ENCODE assay signal across 14 cellular contexts in the genomic region with DNA sequence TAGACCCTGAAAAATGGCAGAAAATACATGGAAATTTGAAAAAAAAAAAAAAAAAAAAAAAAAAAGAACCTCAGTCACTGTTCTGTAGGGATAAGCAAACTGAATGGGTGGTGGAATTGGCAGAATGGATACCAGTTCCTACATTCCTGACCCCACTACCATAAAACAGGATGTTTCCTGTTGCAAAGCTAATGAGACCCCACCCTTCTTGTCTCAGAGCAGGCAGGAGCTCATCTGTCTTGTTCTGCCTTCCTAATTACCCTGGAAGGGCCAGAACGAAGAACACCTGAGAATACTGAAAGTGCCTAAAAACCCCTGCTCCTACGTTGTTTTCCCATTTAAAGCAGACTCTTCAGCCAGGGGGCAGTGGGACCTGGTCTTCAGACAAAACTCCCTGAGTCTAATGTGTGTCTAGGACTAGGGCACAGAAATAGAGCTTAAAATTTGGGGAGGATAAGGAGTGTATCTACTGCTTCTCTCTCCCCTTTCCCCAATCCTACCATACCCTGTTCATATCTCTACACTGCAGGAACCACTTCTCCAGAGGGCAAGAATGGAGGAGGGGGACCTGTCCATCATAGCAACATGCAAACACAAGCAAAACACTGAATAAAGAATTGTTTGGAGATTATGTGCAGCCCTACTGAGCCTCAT. TPM values are rescaled to one million over a fixed set of nuclear protein-coding genes. Genes with fewer than 3 reads are reported as not detected.
DNase-seq lines count a peak whose midpoint lies in the region; ATAC-seq and TF ChIP-seq lines count a peak whose summit lies in the region.
"Had no signal": no experiment of that assay in that cellular context is flagged by ENCODE, and none has a peak within 500 bp of the region (broad histone marks: within the 10 kb centered on the region; RNA-seq: fewer than 3 reads in every experiment).

No MANE protein-coding gene starts in this region.

- H3K4me1 ChIP-seq in GM23338 (ENCODE audit: insufficient read depth) = peaks cover 5% of the 10 kb centered on the region; the same call in 1 of the 2 replicates

- H3K79me2 ChIP-seq in GM23338 (replicated peaks; ENCODE audit: insufficient read depth) = peaks cover 10% of the 10 kb centered on the region

- peak overlapping the region; percentile 29 for H3K27ac Mint-ChIP-seq in activated CD4-positive, alpha-beta T cell treated with anti-CD3 and anti-CD28 coated beads for 36 hours
- H3K27ac Mint-ChIP-seq in activated CD4-positive, alpha-beta T cell treated with anti-CD3 and anti-CD28 coated beads, Interleukin-2, amount 10 ng/mL, durations not matched to agents 7 days and 5 days = no peak overlapping the region
- H3K27ac Mint-ChIP-seq in GM23338 = no peak overlapping the region
- peak overlapping the region; percentile 96 for H3K27ac Mint-ChIP-seq in activated naive CD8-positive, alpha-beta T cell
- peak overlapping the region; percentile 72 to 99 (median 88) for H3K27ac Mint-ChIP-seq in naive thymus-derived CD8-positive, alpha-beta T cell

- peak overlapping the region; percentile 68; the same call in 1 of the 2 replicates for H3K27ac ChIP-seq in GM23338 (ENCODE audit: low read depth)
- H3K27ac ChIP-seq: A549, body of pancreas had no signal

- TF ChIP-seq CTCF in GM23338 (conservative IDR thresholded peaks at IDR 0.05; ENCODE audit: low read depth in 2 of 2) = no peak

- no peak for ATAC-seq in activated CD4-positive, alpha-beta T cell treated with anti-CD3 and anti-CD28 coated beads for 36 hours
- ATAC-seq in GM23338 = no peak
- ATAC-seq in naive thymus-derived CD8-positive, alpha-beta T cell = no peak
- ATAC-seq in GM19397 (IDR thresholded peaks at IDR 0.05; ENCODE audit: unreplicated experiment) = no peak
- ATAC-seq: A549, body of pancreas had no signal

- H3F3A ChIP-seq in GM23338 (replicated peaks; ENCODE audit: low read depth) = peaks cover 41% of the 10 kb centered on the region

- POLR2A ChIA-PET in activated CD4-positive, alpha-beta T cell treated with anti-CD3 and anti-CD28 coated beads for 36 hours (lab: Charles Lee) = interaction anchor here (0.6 kb wide), 1 partner anchor 775 kb away, joined by 3 read pairs; no protein-coding TSS in a partner anchor
- POLR2A ChIA-PET in activated CD4-positive, alpha-beta T cell treated with anti-CD3 and anti-CD28 coated beads, Interleukin-2, amount 10 ng/mL, durations not matched to agents 7 days and 5 days (lab: Charles Lee) = no interaction called here
- POLR2A ChIA-PET in naive thymus-derived CD8-positive, alpha-beta T cell (lab: Charles Lee) = interaction anchor here (1.2 to 9.7 kb wide), 5 partner anchors 6 to 43 kb away, joined by 3 to 264 read pairs (median 3); a partner anchor contains a TSS

- no peak overlapping the region for H3K4me2 ChIP-seq in GM23338
- H3K4me2 ChIP-seq: A549 had no signal

- intact Hi-C loops in activated CD4-positive, alpha-beta T cell treated with anti-CD3 and anti-CD28 coated beads for 36 hours (cut with DNase I, micrococcal nuclease) = no loop called here

- H3K4me1 Mint-ChIP-seq in activated CD4-positive, alpha-beta T cell treated with anti-CD3 and anti-CD28 coated beads for 36 hours = peaks cover 70% of the 10 kb centered on the region
- peaks cover 75% of the 10 kb centered on the region for H3K4me1 Mint-ChIP-seq in activated CD4-positive, alpha-beta T cell treated with anti-CD3 and anti-CD28 coated beads, Interleukin-2, amount 10 ng/mL, durations not matched to agents 7 days and 5 days
- H3K4me1 Mint-ChIP-seq in GM23338 = peaks cover 14% of the 10 kb centered on the region
- peaks cover 87% of the 10 kb centered on the region for H3K4me1 Mint-ChIP-seq in activated naive CD8-positive, alpha-beta T cell (ENCODE audit: low read depth)
- H3K4me1 Mint-ChIP-seq in naive thymus-derived CD8-positive, alpha-beta T cell = peaks cover 33 to 95% (median 89%) of the 10 kb centered on the region in 4 donors

- H3K9me2 ChIP-seq in GM23338 (ENCODE audit: insufficient read depth) = no peaks in the 10 kb centered on the region

- CTCF ChIA-PET in activated CD4-positive, alpha-beta T cell treated with anti-CD3 and anti-CD28 coated beads for 36 hours (lab: Charles Lee) = interaction anchor here (0.6 to 1.4 kb wide), 2 partner anchors 55 to 115 kb away, joined by 3 to 4 read pairs; no protein-coding TSS in a partner anchor
- CTCF ChIA-PET in activated CD4-positive, alpha-beta T cell treated with anti-CD3 and anti-CD28 coated beads, Interleukin-2, amount 10 ng/mL, durations not matched to agents 7 days and 5 days (lab: Charles Lee) = interaction anchor here (1.0 to 2.6 kb wide), 5 partner anchors 9 to 69 kb away, joined by 4 to 13 read pairs (median 5); a partner anchor contains a TSS

- H3K36me3 Mint-ChIP-seq in activated CD4-positive, alpha-beta T cell treated with anti-CD3 and anti-CD28 coated beads for 36 hours (ENCODE audit: low read depth) = peaks cover 59% of the 10 kb centered on the region
- peaks cover 55% of the 10 kb centered on the region for H3K36me3 Mint-ChIP-seq in activated CD4-positive, alpha-beta T cell treated with anti-CD3 and anti-CD28 coated beads, Interleukin-2, amount 10 ng/mL, durations not matched to agents 7 days and 5 days (ENCODE audit: low read depth)
- peaks cover 56% of the 10 kb centered on the region for H3K36me3 Mint-ChIP-seq in GM23338 (ENCODE audit: low read depth)
- peaks cover 15% of the 10 kb centered on the region for H3K36me3 Mint-ChIP-seq in activated naive CD8-positive, alpha-beta T cell
- peaks cover 13 to 58% (median 29%) of the 10 kb centered on the region in 3 donors for H3K36me3 Mint-ChIP-seq in naive thymus-derived CD8-positive, alpha-beta T cell

- no peak overlapping the region for H2AFZ ChIP-seq in GM23338

- no peaks in the 10 kb centered on the region for H3K27me3 Mint-ChIP-seq in activated CD4-positive, alpha-beta T cell treated with anti-CD3 and anti-CD28 coated beads for 36 hours
- H3K27me3 Mint-ChIP-seq in activated CD4-positive, alpha-beta T cell treated with anti-CD3 and anti-CD28 coated beads, Interleukin-2, amount 10 ng/mL, durations not matched to agents 7 days and 5 days = no peaks in the 10 kb centered on the region
- peaks cover 9% of the 10 kb centered on the region for H3K27me3 Mint-ChIP-seq in GM23338 (ENCODE audit: insufficient read depth, low read depth, poor library complexity)
- H3K27me3 Mint-ChIP-seq in activated naive CD8-positive, alpha-beta T cell = no peaks in the 10 kb centered on the region
- no peaks in the 10 kb centered on the region for H3K27me3 Mint-ChIP-seq in naive thymus-derived CD8-positive, alpha-beta T cell

- H3K4me3 ChIP-seq in GM23338 = no peak overlapping the region
- H3K4me3 ChIP-seq: A549, body of pancreas had no signal

- H4K20me1 ChIP-seq in GM23338 (replicated peaks; ENCODE audit: insufficient read depth) = peaks cover 14% of the 10 kb centered on the region

- no peak for DNase-seq in activated CD4-positive, alpha-beta T cell treated with anti-CD3 and anti-CD28 coated beads for 36 hours
- DNase-seq in activated CD4-positive, alpha-beta T cell treated with anti-CD3 and anti-CD28 coated beads, Interleukin-2, amount 10 ng/mL, durations not matched to agents 7 days and 5 days = no peak
- DNase-seq in GM23338 (ENCODE audit: low spot score) (no peak), GOT3 (lab: John Stamatoyannopoulos, UW) (no peak)
- no peak for DNase-seq in naive thymus-derived CD8-positive, alpha-beta T cell
- DNase-seq in stimulated activated CD4-positive, alpha-beta T cell treated with anti-CD3 and anti-CD28 coated beads, Interleukin-4, amount 100 ng/mL, for 4 hours = no peak
- DNase-seq: activated effector memory CD4-positive, alpha-beta T cell treated with Interleukin-2 at 50 U/mL for 16 hours; body of pancreas; NCI-H1694; NCI-H446 treated with DMSO at 0.1 percent for 48 hours; stimulated activated naive CD4-positive, alpha-beta T cell treated with Interleukin-2 at 50 U/mL for 16 hours had no signal

- H3K4me3 Mint-ChIP-seq in activated CD4-positive, alpha-beta T cell treated with anti-CD3 and anti-CD28 coated beads for 36 hours = no peak overlapping the region
- H3K4me3 Mint-ChIP-seq in activated CD4-positive, alpha-beta T cell treated with anti-CD3 and anti-CD28 coated beads, Interleukin-2, amount 10 ng/mL, durations not matched to agents 7 days and 5 days = no peak overlapping the region
- no peak overlapping the region for H3K4me3 Mint-ChIP-seq in GM23338
- H3K4me3 Mint-ChIP-seq in activated naive CD8-positive, alpha-beta T cell = no peak overlapping the region
- H3K4me3 Mint-ChIP-seq in naive thymus-derived CD8-positive, alpha-beta T cell = peak overlapping the region in 6 of 10 donors; percentile 14 to 54 (median 25)

- no peaks in the 10 kb centered on the region for H3K27me3 ChIP-seq in GM23338 (ENCODE audit: insufficient read depth)
- H3K27me3 ChIP-seq: body of pancreas had no signal

- H3K9me3 Mint-ChIP-seq in activated CD4-positive, alpha-beta T cell treated with anti-CD3 and anti-CD28 coated beads for 36 hours (ENCODE audit: low read depth) = no peaks in the 10 kb centered on the region
- H3K9me3 Mint-ChIP-seq in activated CD4-positive, alpha-beta T cell treated with anti-CD3 and anti-CD28 coated beads, Interleukin-2, amount 10 ng/mL, durations not matched to agents 7 days and 5 days = no peaks in the 10 kb centered on the region
- H3K9me3 Mint-ChIP-seq in GM23338 = no peaks in the 10 kb centered on the region; the same call in 2 of the 3 replicates
- H3K9me3 Mint-ChIP-seq in activated naive CD8-positive, alpha-beta T cell (ENCODE audit: low read depth) = no peaks in the 10 kb centered on the region
- no peaks in the 10 kb centered on the region for H3K9me3 Mint-ChIP-seq in naive thymus-derived CD8-positive, alpha-beta T cell

- H3K36me3 ChIP-seq in GM23338 (ENCODE audit: insufficient read depth) = peaks cover 48% of the 10 kb centered on the region

RNA-seq across cellular contexts. Expression of a gene that starts 3.9 kb away (rescaled TPM):
- 1 to 10 TPM; 1.3 to 1.5 TPM for total RNA-seq in activated CD4-positive, alpha-beta T cell treated with anti-CD3 and anti-CD28 coated beads for 36 hours
- 1 to 10 TPM in 1 of 2 experiments, under 1 TPM in 1; 0.62 to 1.3 TPM for total RNA-seq in activated CD4-positive, alpha-beta T cell treated with anti-CD3 and anti-CD28 coated beads, Interleukin-2, amount 10 ng/mL, durations not matched to agents 7 days and 5 days
- 1.6 and 3.9 TPM in 2 replicates for total RNA-seq in GM23338 (2014; rRNA removed; shearing (Covaris generic))
- 26.3 and 27.8 TPM in 2 replicates for polyA plus RNA-seq in GM23338 (2016; fragmentation: Nextera tagmentation; extraction: Ambion mirVana)
- 1 to 10 TPM; 4.2 to 4.4 TPM for total RNA-seq in naive thymus-derived CD8-positive, alpha-beta T cell
- polyA plus RNA-seq in naive thymus-derived CD8-positive, alpha-beta T cell = 1 to 10 TPM; 2.6 to 5.2 (median 4.5) TPM

RNA-seq across cellular contexts. Expression of a gene that starts 7.9 kb away (rescaled TPM):
- 100 to 1,000 TPM in 1 of 2 experiments, 10 to 100 TPM in 1; 95.4 to 101 TPM for total RNA-seq in activated CD4-positive, alpha-beta T cell treated with anti-CD3 and anti-CD28 coated beads for 36 hours
- total RNA-seq in activated CD4-positive, alpha-beta T cell treated with anti-CD3 and anti-CD28 coated beads, Interleukin-2, amount 10 ng/mL, durations not matched to agents 7 days and 5 days = 100 to 1,000 TPM; 350 to 360 TPM
- 44.9 and 49.1 TPM in 2 replicates for total RNA-seq in GM23338 (2014; rRNA removed; shearing (Covaris generic))
- 18.3 and 18.4 TPM in 2 replicates for polyA plus RNA-seq in GM23338 (2016; fragmentation: Nextera tagmentation; extraction: Ambion mirVana)
- 100 to 1,000 TPM; 482 TPM for total RNA-seq in naive thymus-derived CD8-positive, alpha-beta T cell
- polyA plus RNA-seq in naive thymus-derived CD8-positive, alpha-beta T cell = 10 to 100 TPM; 77.9 to 89.3 (median 80.9) TPM

RNA-seq across cellular contexts. Expression of a gene that starts 8.7 kb away (rescaled TPM):
- total RNA-seq in activated CD4-positive, alpha-beta T cell treated with anti-CD3 and anti-CD28 coated beads for 36 hours = 1 to 10 TPM; 3.3 to 4.4 TPM
- total RNA-seq in activated CD4-positive, alpha-beta T cell treated with anti-CD3 and anti-CD28 coated beads, Interleukin-2, amount 10 ng/mL, durations not matched to agents 7 days and 5 days = 1 to 10 TPM; 3.6 to 4.7 TPM
- 10.6 and 11.3 TPM in 2 replicates for total RNA-seq in GM23338 (2014; rRNA removed; shearing (Covaris generic))
- polyA plus RNA-seq in GM23338 (2016; fragmentation: Nextera tagmentation; extraction: Ambion mirVana) = 19.7 and 22.6 TPM in 2 replicates
- total RNA-seq in naive thymus-derived CD8-positive, alpha-beta T cell = 1 to 10 TPM; 4.9 to 5.8 TPM
- 1 to 10 TPM; 6.7 to 7.5 (median 7.4) TPM for polyA plus RNA-seq in naive thymus-derived CD8-positive, alpha-beta T cell

RNA-seq across cellular contexts. Expression of a gene that starts 15.1 kb away (rescaled TPM):
- 1 to 10 TPM in 1 of 2 experiments, under 1 TPM in 1; 0.98 to 1.6 TPM for total RNA-seq in activated CD4-positive, alpha-beta T cell treated with anti-CD3 and anti-CD28 coated beads for 36 hours
- 1 to 10 TPM in 1 of 2 experiments, under 1 TPM in 1; 0.99 to 1.5 TPM for total RNA-seq in activated CD4-positive, alpha-beta T cell treated with anti-CD3 and anti-CD28 coated beads, Interleukin-2, amount 10 ng/mL, durations not matched to agents 7 days and 5 days
- 1.2 and 2.4 TPM in 2 replicates for total RNA-seq in GM23338 (2014; rRNA removed; shearing (Covaris generic))
- 0.59 and 0.91 TPM in 2 replicates for polyA plus RNA-seq in GM23338 (2016; fragmentation: Nextera tagmentation; extraction: Ambion mirVana)
- total RNA-seq in naive thymus-derived CD8-positive, alpha-beta T cell = 1 to 10 TPM; 3.8 to 5.3 TPM
- under 1 TPM in 2 of 3 donors, not detected in 1; 0.15 to 0.30 TPM for polyA plus RNA-seq in naive thymus-derived CD8-positive, alpha-beta T cell

RNA-seq across cellular contexts. Expression of a gene that starts 19.1 kb away (rescaled TPM):
- total RNA-seq in activated CD4-positive, alpha-beta T cell treated with anti-CD3 and anti-CD28 coated beads for 36 hours = 10 to 100 TPM; 16.6 to 19.2 TPM
- 10 to 100 TPM; 28.1 to 30.9 TPM for total RNA-seq in activated CD4-positive, alpha-beta T cell treated with anti-CD3 and anti-CD28 coated beads, Interleukin-2, amount 10 ng/mL, durations not matched to agents 7 days and 5 days
- 2.6 and 2.8 TPM in 2 replicates for total RNA-seq in GM23338 (2014; rRNA removed; shearing (Covaris generic))
- polyA plus RNA-seq in GM23338 (2016; fragmentation: Nextera tagmentation; extraction: Ambion mirVana) = 0.82 and 1.1 TPM in 2 replicates
- 10 to 100 TPM; 39.6 to 43.8 TPM for total RNA-seq in naive thymus-derived CD8-positive, alpha-beta T cell
- polyA plus RNA-seq in naive thymus-derived CD8-positive, alpha-beta T cell = 10 to 100 TPM in 1 of 3 donors, 1 to 10 TPM in 2; 4.8 to 16.4 (median 5.4) TPM

Comparison
In these comparisons a context has a peak if more than half of its experiments do, and no peak if none do; other contexts are left out.
1. H3K27ac Mint-ChIP-seq: peak in activated CD4-positive, alpha-beta T cell treated with anti-CD3 and anti-CD28 coated beads for 36 hours (single experiment), activated naive CD8-positive, alpha-beta T cell (single experiment) and naive thymus-derived CD8-positive, alpha-beta T cell (10 of 10); none in activated CD4-positive, alpha-beta T cell treated with anti-CD3 and anti-CD28 coated beads, Interleukin-2, amount 10 ng/mL, durations not matched to agents 7 days and 5 days (single experiment) and GM23338 (single experiment).
2. H3K4me3 Mint-ChIP-seq: peak in naive thymus-derived CD8-positive, alpha-beta T cell (6 of 10); none in activated CD4-positive, alpha-beta T cell treated with anti-CD3 and anti-CD28 coated beads for 36 hours (single experiment), activated CD4-positive, alpha-beta T cell treated with anti-CD3 and anti-CD28 coated beads, Interleukin-2, amount 10 ng/mL, durations not matched to agents 7 days and 5 days (single experiment), GM23338 (single experiment) and activated naive CD8-positive, alpha-beta T cell (single experiment).